In genomic region chr22:24170632-24171031, GRCh38 we compare ENCODE assay signal across 17 cellular contexts.
"Had no signal": no experiment of that assay in that cellular context is flagged by ENCODE, and none has a peak within 500 bp of the region (broad histone marks: within the 10 kb centered on the region; RNA-seq: fewer than 3 reads in every experiment).

No MANE protein-coding gene starts in this region.

- DNase-seq: effector memory CD8-positive, alpha-beta T cell; foreskin keratinocyte; heart left ventricle; hippocampal formation; left colon; left ventricle myocardium superior; naive thymus-derived CD4-positive, alpha-beta T cell; nephron progenitor cell; posterior cingulate gyrus; small intestine; stimulated activated CD4-positive, alpha-beta T cell treated with anti-CD3 and anti-CD28 coated beads, Interleukin-12 subunit alpha, Interleukin-12 subunit beta, amount 100 ng/mL, for 4 hours; stimulated activated naive CD4-positive, alpha-beta T cell treated with Interleukin-2 at 50 U/mL for 16 hours; testis; transverse colon had no signal

- ATAC-seq: effector memory CD8-positive, alpha-beta T cell; foreskin keratinocyte; heart left ventricle; left ventricle myocardium superior; naive thymus-derived CD4-positive, alpha-beta T cell had no signal

- H3K27ac Mint-ChIP-seq: dendritic cell treated with granulocyte-macrophage colony-stimulating factor and Interleukin-4, amounts not matched to agents 40 ng/mL and 50 ng/mL, for 4 days; nephron progenitor cell had no signal

- H3K9me3 Mint-ChIP-seq: dendritic cell treated with granulocyte-macrophage colony-stimulating factor and Interleukin-4, amounts not matched to agents 40 ng/mL and 50 ng/mL, for 4 days; effector memory CD8-positive, alpha-beta T cell; naive thymus-derived CD4-positive, alpha-beta T cell; nephron progenitor cell had no signal

- H3K27me3 ChIP-seq: foreskin keratinocyte, heart left ventricle, right atrium auricular region, testis, transverse colon had no signal

- H3K27me3 Mint-ChIP-seq: dendritic cell treated with granulocyte-macrophage colony-stimulating factor and Interleukin-4, amounts not matched to agents 40 ng/mL and 50 ng/mL, for 4 days; effector memory CD8-positive, alpha-beta T cell; naive thymus-derived CD4-positive, alpha-beta T cell had no signal

- H3K4me3 Mint-ChIP-seq: dendritic cell treated with granulocyte-macrophage colony-stimulating factor and Interleukin-4, amounts not matched to agents 40 ng/mL and 50 ng/mL, for 4 days; effector memory CD8-positive, alpha-beta T cell; naive thymus-derived CD4-positive, alpha-beta T cell; nephron progenitor cell had no signal

- H3K9me3 ChIP-seq: heart left ventricle, right atrium auricular region, testis, transverse colon had no signal

- H3K27ac ChIP-seq: foreskin keratinocyte, right atrium auricular region, testis had no signal

- H3K4me3 ChIP-seq: heart left ventricle, lung, right atrium auricular region, testis, transverse colon had no signal

- H3K4me1 ChIP-seq: foreskin keratinocyte had no signal
